8 cellular contexts compared by ENCODE assay signal in genomic region chr4:156169011-156169410, GRCh38.
DNase-seq lines count a peak whose midpoint lies in the region; ATAC-seq and TF ChIP-seq lines count a peak whose summit lies in the region.

No MANE protein-coding gene starts in this region.

- H3K27me3 ChIP-seq in KMS-11 (ENCODE audit: insufficient read depth, low read depth) (no peaks in the 10 kb centered on the region), skeletal muscle satellite cell (ENCODE audit: control insufficient read depth, insufficient read depth, low read length) (no peaks in the 10 kb centered on the region)

- H3K36me3 ChIP-seq in KMS-11 (ENCODE audit: insufficient read depth) (no peaks in the 10 kb centered on the region), skeletal muscle satellite cell (ENCODE audit: insufficient read depth, low read length) (no peaks in the 10 kb centered on the region)

- peak; percentile 80 for ATAC-seq in GM18868 (IDR thresholded peaks at IDR 0.05; ENCODE audit: unreplicated experiment)

- peak; percentile 77 for TF ChIP-seq CTCF in AG09309 (IDR thresholded peaks at IDR 0.05; ENCODE audit: control insufficient read depth, insufficient read depth, low read depth, low read length, missing control alignments)
- peak; percentile 49; the same call in 1 of the 2 replicates for TF ChIP-seq CTCF in KMS-11 (conservative IDR thresholded peaks at IDR 0.05; ENCODE audit: low read depth, low read length)

- intact Hi-C loops in cardiac septum (cut with DNase I): no loop called here

- H3K9ac ChIP-seq in KMS-11: no peak overlapping the region
- H3K9ac ChIP-seq in skeletal muscle satellite cell (ENCODE audit: low read depth, low read length): peak overlapping the region; percentile 4

- peak; percentile 83 for DNase-seq in AG09309 (ENCODE audit: low read depth)
- DNase-seq in SW480 (ENCODE audit: low spot score): peak; percentile 42
- DNase-seq in cardiac septum (ENCODE audit: low spot score): peak; percentile 78
- DNase-seq in stimulated activated CD4-positive, alpha-beta T cell treated with anti-CD3 and anti-CD28 coated beads, Interleukin-1b, Interleukin-23, amount 100 ng/mL, for 48 hours: no peak
- no peak for DNase-seq in stimulated activated CD8-positive, alpha-beta memory T cell treated with anti-CD3 and anti-CD28 coated beads, Interleukin-4, amount 100 ng/mL, for 48 hours

- no peaks in the 10 kb centered on the region for H3K79me2 ChIP-seq in KMS-11 (ENCODE audit: insufficient read depth, low read depth)

- no peaks in the 10 kb centered on the region for H4K20me1 ChIP-seq in KMS-11 (ENCODE audit: insufficient read depth)

- H3K9me3 ChIP-seq in skeletal muscle satellite cell (replicated peaks; ENCODE audit: low read length): no peaks in the 10 kb centered on the region

- H3K27ac ChIP-seq in KMS-11: no peak overlapping the region

- H2AFZ ChIP-seq in KMS-11 (ENCODE audit: low read depth): no peak overlapping the region

- no peak overlapping the region for H3K4me2 ChIP-seq in KMS-11
- peak overlapping the region; percentile 44 for H3K4me2 ChIP-seq in skeletal muscle satellite cell (ENCODE audit: low read length)

- H3K4me1 ChIP-seq in KMS-11 (ENCODE audit: low read depth, poor library complexity, severe bottlenecking): no peaks in the 10 kb centered on the region
- peaks cover 14% of the 10 kb centered on the region for H3K4me1 ChIP-seq in skeletal muscle satellite cell (ENCODE audit: control insufficient read depth, insufficient read depth, low read length)

- H3K4me3 ChIP-seq in AG09309 (ENCODE audit: control insufficient read depth, low read depth, low read length): no peak overlapping the region
- no peak overlapping the region for H3K4me3 ChIP-seq in KMS-11 (IDR thresholded peaks at IDR 0.05; ENCODE audit: insufficient read depth, low read depth, low read length)
- no peak overlapping the region for H3K4me3 ChIP-seq in skeletal muscle satellite cell (ENCODE audit: low read length)

Comparison
In these comparisons a context has a peak if more than half of its experiments do, and no peak if none do; other contexts are left out.
1. DNase-seq: peak in AG09309 (single experiment), SW480 (single experiment) and cardiac septum (single experiment); none in stimulated activated CD4-positive, alpha-beta T cell treated with anti-CD3 and anti-CD28 coated beads, Interleukin-1b, Interleukin-23, amount 100 ng/mL, for 48 hours (single experiment) and stimulated activated CD8-positive, alpha-beta memory T cell treated with anti-CD3 and anti-CD28 coated beads, Interleukin-4, amount 100 ng/mL, for 48 hours (single experiment).